ENCODE assay signal across 9 cellular contexts in genomic region chr4:158996669-158997074, GRCh38.
A peak's percentile ranks its signal among the peaks of the same experiment; 100 is the strongest.
DNase-seq lines count a peak whose midpoint lies in the region; ATAC-seq and TF ChIP-seq lines count a peak whose summit lies in the region.
"Had no signal": no experiment of that assay in that cellular context is flagged by ENCODE, and none has a peak within 500 bp of the region (broad histone marks: within the 10 kb centered on the region; RNA-seq: fewer than 3 reads in every experiment).

No MANE protein-coding gene starts in this region.

- H2AK5ac ChIP-seq in mesendoderm (ENCODE audit: low read length), result no peak overlapping the region

- no peaks in the 10 kb centered on the region for H3K27me3 Mint-ChIP-seq in stimulated activated memory B cell treated with anti-CD40 and anti-IgM and Interleukin-4, amounts not matched to agents 10 μg/mL and 1 μg/mL and 100 μg/mL, for 72 hours

- peak overlapping the region; percentile 38 for H3K9ac ChIP-seq in mammary epithelial cell (ENCODE audit: insufficient read depth, low read length)
- H3K9ac ChIP-seq in mesendoderm (ENCODE audit: low read length), result no peak overlapping the region

- no peak overlapping the region for H3K4me3 ChIP-seq in BJ (ENCODE audit: low read depth, low read length)
- no peak overlapping the region for H3K4me3 ChIP-seq in mammary epithelial cell (replicated peaks in 1 of 3; ENCODE audit: insufficient read depth in 1 of 3, low read depth in 2 of 3, low read length in 3 of 3)
- H3K4me3 ChIP-seq in mesendoderm (ENCODE audit: low read length), result no peak overlapping the region

- POLR2A ChIA-PET in BJ (lab: Charles Lee), result interaction anchor here (0.6 kb wide), 1 partner anchor 18 kb away, joined by 3 read pairs; no protein-coding TSS in a partner anchor

- H4K20me1 ChIP-seq in mammary epithelial cell (ENCODE audit: insufficient read depth, low read length), result no peaks in the 10 kb centered on the region

- no peak overlapping the region for H3K4ac ChIP-seq in mesendoderm (ENCODE audit: low read depth, low read length)

- in situ Hi-C loops in mammary epithelial cell (cut with MboI; ENCODE audit: low sequenced_read_pairs in 2 of 2), result loop anchor here in 1 of 2 donors (10.0 kb wide), 1 partner anchor 108 kb away; the partner anchor contains the start of gene RAPGEF2

- CTCF ChIA-PET in BJ (lab: Yijun Ruan, JAX) (interaction anchor here (1.6 kb wide), 1 partner anchor 62 kb away, joined by 3 read pairs; no protein-coding TSS in a partner anchor), mammary epithelial cell (lab: Charles Lee; ENCODE audit: low non-redundant PET) (interaction anchor here (0.6 to 0.7 kb wide), 2 partner anchors 94 to 122 kb away, joined by 4 to 5 read pairs; no protein-coding TSS in a partner anchor)

- BruUV-seq in mammary epithelial cell (replicated peaks; lab: Mats Ljungman, UMichigan), result no TSS peak

- H3K4me3 Mint-ChIP-seq in stimulated activated memory B cell treated with anti-CD40 and anti-IgM and Interleukin-4, amounts not matched to agents 10 μg/mL and 1 μg/mL and 100 μg/mL, for 72 hours, result no peak overlapping the region

- ATAC-seq in GM19452 (IDR thresholded peaks at IDR 0.05; ENCODE audit: unreplicated experiment), result no peak
- no peak for ATAC-seq in stimulated activated memory B cell treated with anti-CD40 and anti-IgM and Interleukin-4, amounts not matched to agents 10 μg/mL and 1 μg/mL and 100 μg/mL, for 72 hours

- DNase-seq in BJ (ENCODE audit: low read depth) (peak; percentile 95), NCI-H2107 treated with DMSO at 0.1 percent for 48 hours (lab: John Stamatoyannopoulos, UW; ENCODE audit: unreplicated experiment) (peak; percentile 32), mammary epithelial cell (peak; percentile 99), mesendoderm (peak; percentile 66), NCI-H2171 (lab: John Stamatoyannopoulos, UW) (no peak)
- DNase-seq in activated CD4-positive, alpha-beta T cell treated with anti-CD3 and anti-CD28 coated beads for 48 hours, result no peak
- DNase-seq: activated effector memory CD4-positive, alpha-beta T cell treated with Interleukin-2 at 50 U/mL for 16 hours had no signal

- no peak overlapping the region for H2AFZ ChIP-seq in mammary epithelial cell (ENCODE audit: low read depth, low read length)

- H3K56ac ChIP-seq in mesendoderm (ENCODE audit: low read length), result no peak overlapping the region

- H3K4me2 ChIP-seq in mammary epithelial cell (ENCODE audit: insufficient read depth, low read depth, low read length) (peak overlapping the region; percentile 61), mesendoderm (ENCODE audit: low read length) (no peak overlapping the region)

- intact Hi-C loops in mammary epithelial cell (cut with micrococcal nuclease), result loop anchor here (10.0 kb wide), 1 partner anchor 178 kb away; no protein-coding TSS in a partner anchor

- no peak overlapping the region for H3K27ac Mint-ChIP-seq in stimulated activated memory B cell treated with anti-CD40 and anti-IgM and Interleukin-4, amounts not matched to agents 10 μg/mL and 1 μg/mL and 100 μg/mL, for 72 hours

- H4K5ac ChIP-seq in mesendoderm (ENCODE audit: low read length), result no peak overlapping the region

- no peak overlapping the region for H2BK15ac ChIP-seq in mesendoderm (replicated peaks; ENCODE audit: low read depth)

- H2BK5ac ChIP-seq in mesendoderm (ENCODE audit: low read length), result no peak overlapping the region

- WGBS in mammary epithelial cell (ENCODE audit: low coverage, missing lambda C conversion rate), result 0% methylated on average over 3 of the region's 3 CpGs
- WGBS in mesendoderm (ENCODE audit: extremely low coverage, insufficient coverage, low lambda C conversion rate), result no CpG with 5 or more reads among the region's 3 CpGs

- no peaks in the 10 kb centered on the region; the same call in 1 of the 2 replicates for H3K27me3 ChIP-seq in BJ (ENCODE audit: control insufficient read depth, insufficient read depth, low read length)
- H3K27me3 ChIP-seq in mammary epithelial cell (ENCODE audit: insufficient read depth, low read length), result no peaks in the 10 kb centered on the region
- H3K27me3 ChIP-seq in mesendoderm (ENCODE audit: insufficient read depth, low read length, poor library complexity), result no peaks in the 10 kb centered on the region

- TF ChIP-seq CTCF in BJ (IDR thresholded peaks at IDR 0.05; ENCODE audit: insufficient read depth, low read depth, low read length) (no peak), mammary epithelial cell (conservative IDR thresholded peaks at IDR 0.05 in 1 of 2, IDR thresholded peaks at IDR 0.05 in 1 of 2; ENCODE audit: extremely low read depth in 1 of 2, insufficient read depth in 1 of 2, low read depth in 1 of 2, low read length in 2 of 2) (no peak)

- H3K27ac ChIP-seq in mammary epithelial cell (ENCODE audit: insufficient read depth, low read depth, low read length), result peak overlapping the region; percentile 82
- no peak overlapping the region for H3K27ac ChIP-seq in mesendoderm (ENCODE audit: low read depth, low read length)

- peaks cover 6% of the 10 kb centered on the region for H3K4me1 Mint-ChIP-seq in stimulated activated memory B cell treated with anti-CD40 and anti-IgM and Interleukin-4, amounts not matched to agents 10 μg/mL and 1 μg/mL and 100 μg/mL, for 72 hours

- H3K79me2 ChIP-seq in mammary epithelial cell (ENCODE audit: insufficient read depth, low read length), result no peaks in the 10 kb centered on the region
- H3K79me2 ChIP-seq in mesendoderm (ENCODE audit: control insufficient read depth, insufficient read depth, low read length), result no peaks in the 10 kb centered on the region

- no peak overlapping the region for H2BK120ac ChIP-seq in mesendoderm (ENCODE audit: low read depth, low read length)

- H3K9me3 Mint-ChIP-seq in stimulated activated memory B cell treated with anti-CD40 and anti-IgM and Interleukin-4, amounts not matched to agents 10 μg/mL and 1 μg/mL and 100 μg/mL, for 72 hours, result peaks cover 2% of the 10 kb centered on the region

- no peaks in the 10 kb centered on the region for H3K36me3 Mint-ChIP-seq in stimulated activated memory B cell treated with anti-CD40 and anti-IgM and Interleukin-4, amounts not matched to agents 10 μg/mL and 1 μg/mL and 100 μg/mL, for 72 hours

- H3K23ac ChIP-seq in mesendoderm (ENCODE audit: low read length), result no peak overlapping the region

- peaks cover 22% of the 10 kb centered on the region for H3K4me1 ChIP-seq in mammary epithelial cell (ENCODE audit: insufficient read depth, low read length)
- H3K4me1 ChIP-seq in mesendoderm (ENCODE audit: control insufficient read depth, low read depth, low read length), result no peaks in the 10 kb centered on the region

- no peaks in the 10 kb centered on the region for H3K79me1 ChIP-seq in mesendoderm (ENCODE audit: low read length)

- dilution Hi-C loops in mammary epithelial cell (cut with HindIII; ENCODE audit: low sequenced_read_pairs), result no loop called here

- peak overlapping the region; percentile 12 for H3K18ac ChIP-seq in mesendoderm (ENCODE audit: low read length)

- no peaks in the 10 kb centered on the region for H3K9me3 ChIP-seq in mammary epithelial cell (replicated peaks; ENCODE audit: insufficient read depth, low read length)

- H4K8ac ChIP-seq in mesendoderm (ENCODE audit: low read depth, low read length), result no peak overlapping the region

- H3K36me3 ChIP-seq in BJ (ENCODE audit: control insufficient read depth, insufficient read depth, low read length), result no peaks in the 10 kb centered on the region
- no peaks in the 10 kb centered on the region for H3K36me3 ChIP-seq in mammary epithelial cell (ENCODE audit: insufficient read depth, low read length)
- no peaks in the 10 kb centered on the region for H3K36me3 ChIP-seq in mesendoderm (ENCODE audit: control insufficient read depth, insufficient read depth, low read length)

Comparison
In these comparisons a context has a peak if more than half of its experiments do, and no peak if none do; other contexts are left out.
1. DNase-seq: peak in BJ (single experiment), NCI-H2107 treated with DMSO at 0.1 percent for 48 hours (single experiment), mammary epithelial cell (single experiment) and mesendoderm (single experiment); none in NCI-H2171 (single experiment) and activated CD4-positive, alpha-beta T cell treated with anti-CD3 and anti-CD28 coated beads for 48 hours (single experiment).